In genomic region chr6:30357678-30358339, GRCh38 we compare ENCODE assay signal across 8 cellular contexts. TPM values are rescaled to one million over a fixed set of nuclear protein-coding genes. Genes with fewer than 3 reads are reported as not detected.
DNase-seq lines count a peak whose midpoint lies in the region; ATAC-seq and TF ChIP-seq lines count a peak whose summit lies in the region.

No MANE protein-coding gene starts in this region.

- intact Hi-C loops in esophagus muscularis mucosa (cut with DNase I) = loop anchor here (2.0 kb wide), 1 partner anchor 39 kb away; no protein-coding TSS in a partner anchor

- no peaks in the 10 kb centered on the region for H3K36me3 Mint-ChIP-seq in HFFc6 (ENCODE audit: low read depth)

- no peak overlapping the region for H3K27ac Mint-ChIP-seq in HFFc6
- no peak overlapping the region for H3K27ac Mint-ChIP-seq in stimulated activated naive CD8-positive, alpha-beta T cell treated with anti-CD3 and anti-CD28 coated beads, Interleukin-15, amount 100 ng/mL, for 72 hours

- H3K27me3 Mint-ChIP-seq in HFFc6 (ENCODE audit: insufficient read depth) = peaks cover 36% of the 10 kb centered on the region
- peaks cover 68% of the 10 kb centered on the region for H3K27me3 Mint-ChIP-seq in stimulated activated naive CD8-positive, alpha-beta T cell treated with anti-CD3 and anti-CD28 coated beads, Interleukin-15, amount 100 ng/mL, for 72 hours

- H3K27me3 ChIP-seq in BLaER1 treated with 17β-estradiol and CSF1 and Interleukin-3, amounts not matched to agents 10 nM and 100 nM = peaks cover 4 to 99% (median 18%) of the 10 kb centered on the region in 11 experiments; a peak in 19 of 22 replicates
- peaks cover 0 to 37% (median 12%) of the 10 kb centered on the region in 4 donors for H3K27me3 ChIP-seq in esophagus muscularis mucosa
- H3K27me3 ChIP-seq in muscle layer of duodenum (ENCODE audit: low read depth, low read length) = peaks cover 29% of the 10 kb centered on the region

- H3K4me1 ChIP-seq in BLaER1 treated with 17β-estradiol and CSF1 and Interleukin-3, amounts not matched to agents 10 nM and 100 nM = no peaks in the 10 kb centered on the region
- H3K4me1 ChIP-seq in esophagus muscularis mucosa = peaks cover 0 to 16% (median 9%) of the 10 kb centered on the region in 4 donors
- H3K4me1 ChIP-seq in muscle layer of duodenum (ENCODE audit: control insufficient read depth in 1 of 2, insufficient read depth in 2 of 2, low read length in 2 of 2) = peaks cover 0 to 9% of the 10 kb centered on the region in 2 donors

- H3K9ac ChIP-seq in BLaER1 treated with 17β-estradiol and CSF1 and Interleukin-3, amounts not matched to agents 10 nM and 100 nM = no peak overlapping the region

- peaks cover 0 to 36% (median 0%) of the 10 kb centered on the region in 11 experiments; a peak in 3 of 22 replicates for H4K20me1 ChIP-seq in BLaER1 treated with 17β-estradiol and CSF1 and Interleukin-3, amounts not matched to agents 10 nM and 100 nM

- no peaks in the 10 kb centered on the region for H3K36me3 ChIP-seq in BLaER1 treated with 17β-estradiol and CSF1 and Interleukin-3, amounts not matched to agents 10 nM and 100 nM
- H3K36me3 ChIP-seq in esophagus muscularis mucosa = no peaks in the 10 kb centered on the region
- peaks cover 0 to 8% of the 10 kb centered on the region in 2 donors for H3K36me3 ChIP-seq in muscle layer of duodenum (ENCODE audit: control insufficient read depth in 1 of 2, insufficient read depth in 2 of 2, low read length in 2 of 2)

- peak; percentile 85 for ATAC-seq in stimulated activated naive CD8-positive, alpha-beta T cell treated with anti-CD3 and anti-CD28 coated beads, Interleukin-15, amount 100 ng/mL, for 72 hours
- ATAC-seq in HG03460 (IDR thresholded peaks at IDR 0.05; ENCODE audit: unreplicated experiment) = no peak

- peaks cover 0 to 10% (median 0%) of the 10 kb centered on the region in 11 experiments; a peak in 4 of 22 replicates for H3K9me3 ChIP-seq in BLaER1 treated with 17β-estradiol and CSF1 and Interleukin-3, amounts not matched to agents 10 nM and 100 nM (replicated peaks in 1 of 11)
- H3K9me3 ChIP-seq in esophagus muscularis mucosa (peaks cover 0 to 9% (median 3%) of the 10 kb centered on the region in 4 donors), muscle layer of duodenum (ENCODE audit: control insufficient read depth in 1 of 2, low read length in 2 of 2) (no peaks in the 10 kb centered on the region)

- no peak for TF ChIP-seq EP300 in esophagus muscularis mucosa (IDR thresholded peaks at IDR 0.05)

- TF ChIP-seq CTCF in HFFc6 (IDR thresholded peaks at IDR 0.05) (peak; percentile 89), esophagus muscularis mucosa (IDR thresholded peaks at IDR 0.05) (peak; percentile 71 to 90 (median 81))

- peaks cover 6% of the 10 kb centered on the region; the same call in 1 of the 2 replicates for H3K9me3 Mint-ChIP-seq in HFFc6
- no peaks in the 10 kb centered on the region for H3K9me3 Mint-ChIP-seq in stimulated activated naive CD8-positive, alpha-beta T cell treated with anti-CD3 and anti-CD28 coated beads, Interleukin-15, amount 100 ng/mL, for 72 hours

- peak overlapping the region; percentile 84 for H3K4me3 Mint-ChIP-seq in HFFc6
- peak overlapping the region; percentile 78 to 85 for H3K4me3 Mint-ChIP-seq in stimulated activated naive CD8-positive, alpha-beta T cell treated with anti-CD3 and anti-CD28 coated beads, Interleukin-15, amount 100 ng/mL, for 72 hours

- TF ChIP-seq POLR2A in esophagus muscularis mucosa (IDR thresholded peaks at IDR 0.05; ENCODE audit: low read depth) = no peak

- no peak overlapping the region for H3K4me3 ChIP-seq in BLaER1 treated with 17β-estradiol and CSF1 and Interleukin-3, amounts not matched to agents 10 nM and 100 nM
- peak overlapping the region; percentile 39 to 69 (median 55) for H3K4me3 ChIP-seq in esophagus muscularis mucosa
- H3K4me3 ChIP-seq in muscle layer of duodenum (ENCODE audit: low read depth in 1 of 2, low read length in 2 of 2) = peak overlapping the region; percentile 67 to 71

- H3K4me2 ChIP-seq in BLaER1 treated with 17β-estradiol and CSF1 and Interleukin-3, amounts not matched to agents 10 nM and 100 nM = peak overlapping the region in 7 of 11 experiments; percentile 2 to 44 (median 27); a peak in 7 of 22 replicates

- no peak overlapping the region for H3K27ac ChIP-seq in BLaER1 treated with 17β-estradiol and CSF1 and Interleukin-3, amounts not matched to agents 10 nM and 100 nM
- peak overlapping the region; percentile 60 to 85 (median 76) for H3K27ac ChIP-seq in esophagus muscularis mucosa (replicated peaks in 1 of 4)
- H3K27ac ChIP-seq in muscle layer of duodenum (ENCODE audit: low read length) = no peak overlapping the region

- WGBS in esophagus muscularis mucosa = 4% methylated on average over 34 of the region's 34 CpGs

- peak; percentile 51 for DNase-seq in HFFc6
- DNase-seq in NOMO-1 treated with DMSO at 0.1 percent for 48 hours (lab: John Stamatoyannopoulos, UW; ENCODE audit: unreplicated experiment) = peak; percentile 47
- DNase-seq in activated T-cell treated with anti-CD3 and anti-CD28 coated beads for 48 hours (ENCODE audit: low read depth) = peak; percentile 23
- no peak for DNase-seq in esophagus muscularis mucosa (ENCODE audit: extremely low spot score)
- DNase-seq in stimulated activated naive CD8-positive, alpha-beta T cell treated with anti-CD3 and anti-CD28 coated beads, Interleukin-15, amount 100 ng/mL, for 72 hours = peak; percentile 44 to 48

- peaks cover 10% of the 10 kb centered on the region; the same call in 1 of the 2 replicates for H3K4me1 Mint-ChIP-seq in HFFc6 (ENCODE audit: low read depth)
- H3K4me1 Mint-ChIP-seq in stimulated activated naive CD8-positive, alpha-beta T cell treated with anti-CD3 and anti-CD28 coated beads, Interleukin-15, amount 100 ng/mL, for 72 hours = peaks cover 8% of the 10 kb centered on the region

RNA-seq across cellular contexts. Expression of gene RPP21, which starts 12.9 kb away (rescaled TPM):
- total RNA-seq in HFFc6 (2021; fragmentation: NEBNext Ultra II Directional; extraction: Animal tissue kit (Norgen Biotek cat#: 25700)) = 10 to 100 TPM; 32.3 to 45.9 (median 40.0) TPM
- total RNA-seq in esophagus muscularis mucosa = 100 to 1,000 TPM in 2 of 4 donors, 10 to 100 TPM in 2; 78.1 to 149 (median 113) TPM

RNA-seq across cellular contexts. Expression of gene TRIM39, which starts 31.1 kb away (rescaled TPM):
- total RNA-seq in HFFc6 (2021; fragmentation: NEBNext Ultra II Directional; extraction: Animal tissue kit (Norgen Biotek cat#: 25700)) = 10 to 100 TPM in 4 of 6 experiments, 1 to 10 TPM in 2; 8.7 to 12.2 (median 10.8) TPM
- 10 to 100 TPM; 17.4 to 24.5 (median 20.9) TPM for total RNA-seq in esophagus muscularis mucosa

Comparison
In these comparisons a context has a peak if more than half of its experiments do, and no peak if none do; other contexts are left out.
1. H3K27ac ChIP-seq: peak in esophagus muscularis mucosa (4 of 4); none in BLaER1 treated with 17β-estradiol and CSF1 and Interleukin-3, amounts not matched to agents 10 nM and 100 nM (0 of 11) and muscle layer of duodenum (single experiment).
2. H3K4me3 ChIP-seq: peak in esophagus muscularis mucosa (4 of 4) and muscle layer of duodenum (2 of 2); none in BLaER1 treated with 17β-estradiol and CSF1 and Interleukin-3, amounts not matched to agents 10 nM and 100 nM (0 of 10).